ENCODE assay signal across 1 cellular context in the genomic region with DNA sequence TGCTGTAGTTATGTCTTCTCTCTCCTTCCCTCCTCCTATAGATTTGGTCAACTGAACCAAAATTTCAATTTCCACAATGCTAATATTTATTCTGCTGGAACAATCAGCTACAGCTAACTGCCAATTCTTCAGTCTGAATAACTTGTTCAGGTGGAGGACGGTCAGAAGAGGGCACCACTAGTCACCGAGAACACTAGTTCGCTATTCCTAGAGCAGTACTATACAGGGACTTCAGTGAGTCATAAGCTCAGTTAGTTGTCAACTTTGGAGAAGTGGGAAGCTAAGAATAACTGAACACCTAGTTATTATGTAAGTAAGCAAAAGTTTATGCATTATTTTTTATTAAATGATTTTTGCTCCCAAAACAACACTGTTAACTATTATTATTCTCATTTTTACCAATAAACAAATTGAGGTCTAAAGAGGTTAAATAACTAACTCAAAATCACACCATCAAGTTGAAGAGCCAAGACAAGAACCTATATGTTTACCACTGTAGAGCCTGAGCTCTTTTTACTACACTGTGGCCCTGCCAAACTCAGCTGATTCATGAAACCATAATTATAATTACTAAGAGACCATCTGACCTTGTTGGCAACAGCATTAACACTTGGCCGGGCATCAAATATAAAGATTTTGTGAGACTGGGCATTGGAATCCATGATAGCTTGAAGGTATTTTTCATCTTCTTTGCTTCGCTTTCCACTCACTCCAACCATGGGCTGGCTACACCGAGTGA.
TF ChIP-seq lines count a peak whose summit lies in the region.

No MANE protein-coding gene starts in this region.

TF ChIP-seq in SK-N-SH, 30 proteins besides CTCF, POLR2A, EP300 and RAD21 (continued from another document):
- TF ChIP-seq, protein P1, sequence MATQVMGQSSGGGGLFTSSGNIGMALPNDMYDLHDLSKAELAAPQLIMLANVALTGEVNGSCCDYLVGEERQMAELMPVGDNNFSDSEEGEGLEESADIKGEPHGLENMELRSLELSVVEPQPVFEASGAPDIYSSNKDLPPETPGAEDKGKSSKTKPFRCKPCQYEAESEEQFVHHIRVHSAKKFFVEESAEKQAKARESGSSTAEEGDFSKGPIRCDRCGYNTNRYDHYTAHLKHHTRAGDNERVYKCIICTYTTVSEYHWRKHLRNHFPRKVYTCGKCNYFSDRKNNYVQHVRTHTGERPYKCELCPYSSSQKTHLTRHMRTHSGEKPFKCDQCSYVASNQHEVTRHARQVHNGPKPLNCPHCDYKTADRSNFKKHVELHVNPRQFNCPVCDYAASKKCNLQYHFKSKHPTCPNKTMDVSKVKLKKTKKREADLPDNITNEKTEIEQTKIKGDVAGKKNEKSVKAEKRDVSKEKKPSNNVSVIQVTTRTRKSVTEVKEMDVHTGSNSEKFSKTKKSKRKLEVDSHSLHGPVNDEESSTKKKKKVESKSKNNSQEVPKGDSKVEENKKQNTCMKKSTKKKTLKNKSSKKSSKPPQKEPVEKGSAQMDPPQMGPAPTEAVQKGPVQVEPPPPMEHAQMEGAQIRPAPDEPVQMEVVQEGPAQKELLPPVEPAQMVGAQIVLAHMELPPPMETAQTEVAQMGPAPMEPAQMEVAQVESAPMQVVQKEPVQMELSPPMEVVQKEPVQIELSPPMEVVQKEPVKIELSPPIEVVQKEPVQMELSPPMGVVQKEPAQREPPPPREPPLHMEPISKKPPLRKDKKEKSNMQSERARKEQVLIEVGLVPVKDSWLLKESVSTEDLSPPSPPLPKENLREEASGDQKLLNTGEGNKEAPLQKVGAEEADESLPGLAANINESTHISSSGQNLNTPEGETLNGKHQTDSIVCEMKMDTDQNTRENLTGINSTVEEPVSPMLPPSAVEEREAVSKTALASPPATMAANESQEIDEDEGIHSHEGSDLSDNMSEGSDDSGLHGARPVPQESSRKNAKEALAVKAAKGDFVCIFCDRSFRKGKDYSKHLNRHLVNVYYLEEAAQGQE (IDR thresholded peaks at IDR 0.05; ENCODE audit: low read depth, low read length) = no peak
- TF ChIP-seq NFIC (IDR thresholded peaks at IDR 0.05; ENCODE audit: borderline replicate concordance) (peak; percentile 37; the same call in 1 of the 2 replicates), GABPA (IDR thresholded peaks at IDR 0.05; ENCODE audit: low read depth) (no peak), RFX5 (IDR thresholded peaks at IDR 0.05; ENCODE audit: low read length) (no peak), YY1 (IDR thresholded peaks at IDR 0.05; ENCODE audit: low read depth) (no peak), ELF1 (IDR thresholded peaks at IDR 0.05) (no peak), TEAD4 (IDR thresholded peaks at IDR 0.05; ENCODE audit: borderline replicate concordance, insufficient read depth) (no peak), RCOR1 (IDR thresholded peaks at IDR 0.05; ENCODE audit: low read length) (no peak), MXI1 (IDR thresholded peaks at IDR 0.05; ENCODE audit: low read depth, low read length) (no peak), MEF2A (IDR thresholded peaks at IDR 0.05; ENCODE audit: borderline replicate concordance, low read depth) (no peak), FOSL2 (IDR thresholded peaks at IDR 0.05; ENCODE audit: borderline replicate concordance, low read depth) (peak; percentile 49; the same call in 1 of the 2 replicates)
- TF ChIP-seq, protein P2, sequence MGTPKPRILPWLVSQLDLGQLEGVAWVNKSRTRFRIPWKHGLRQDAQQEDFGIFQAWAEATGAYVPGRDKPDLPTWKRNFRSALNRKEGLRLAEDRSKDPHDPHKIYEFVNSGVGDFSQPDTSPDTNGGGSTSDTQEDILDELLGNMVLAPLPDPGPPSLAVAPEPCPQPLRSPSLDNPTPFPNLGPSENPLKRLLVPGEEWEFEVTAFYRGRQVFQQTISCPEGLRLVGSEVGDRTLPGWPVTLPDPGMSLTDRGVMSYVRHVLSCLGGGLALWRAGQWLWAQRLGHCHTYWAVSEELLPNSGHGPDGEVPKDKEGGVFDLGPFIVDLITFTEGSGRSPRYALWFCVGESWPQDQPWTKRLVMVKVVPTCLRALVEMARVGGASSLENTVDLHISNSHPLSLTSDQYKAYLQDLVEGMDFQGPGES (IDR thresholded peaks at IDR 0.05; ENCODE audit: low read depth, low read length) = no peak
- TF ChIP-seq, protein P3, sequence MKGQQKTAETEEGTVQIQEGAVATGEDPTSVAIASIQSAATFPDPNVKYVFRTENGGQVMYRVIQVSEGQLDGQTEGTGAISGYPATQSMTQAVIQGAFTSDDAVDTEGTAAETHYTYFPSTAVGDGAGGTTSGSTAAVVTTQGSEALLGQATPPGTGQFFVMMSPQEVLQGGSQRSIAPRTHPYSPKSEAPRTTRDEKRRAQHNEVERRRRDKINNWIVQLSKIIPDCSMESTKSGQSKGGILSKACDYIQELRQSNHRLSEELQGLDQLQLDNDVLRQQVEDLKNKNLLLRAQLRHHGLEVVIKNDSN (IDR thresholded peaks at IDR 0.05; ENCODE audit: borderline replicate concordance, low read depth) = no peak
- TF ChIP-seq, protein P4, sequence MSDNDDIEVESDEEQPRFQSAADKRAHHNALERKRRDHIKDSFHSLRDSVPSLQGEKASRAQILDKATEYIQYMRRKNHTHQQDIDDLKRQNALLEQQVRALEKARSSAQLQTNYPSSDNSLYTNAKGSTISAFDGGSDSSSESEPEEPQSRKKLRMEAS (IDR thresholded peaks at IDR 0.05; ENCODE audit: low read depth) = no peak
- TF ChIP-seq, protein P5, sequence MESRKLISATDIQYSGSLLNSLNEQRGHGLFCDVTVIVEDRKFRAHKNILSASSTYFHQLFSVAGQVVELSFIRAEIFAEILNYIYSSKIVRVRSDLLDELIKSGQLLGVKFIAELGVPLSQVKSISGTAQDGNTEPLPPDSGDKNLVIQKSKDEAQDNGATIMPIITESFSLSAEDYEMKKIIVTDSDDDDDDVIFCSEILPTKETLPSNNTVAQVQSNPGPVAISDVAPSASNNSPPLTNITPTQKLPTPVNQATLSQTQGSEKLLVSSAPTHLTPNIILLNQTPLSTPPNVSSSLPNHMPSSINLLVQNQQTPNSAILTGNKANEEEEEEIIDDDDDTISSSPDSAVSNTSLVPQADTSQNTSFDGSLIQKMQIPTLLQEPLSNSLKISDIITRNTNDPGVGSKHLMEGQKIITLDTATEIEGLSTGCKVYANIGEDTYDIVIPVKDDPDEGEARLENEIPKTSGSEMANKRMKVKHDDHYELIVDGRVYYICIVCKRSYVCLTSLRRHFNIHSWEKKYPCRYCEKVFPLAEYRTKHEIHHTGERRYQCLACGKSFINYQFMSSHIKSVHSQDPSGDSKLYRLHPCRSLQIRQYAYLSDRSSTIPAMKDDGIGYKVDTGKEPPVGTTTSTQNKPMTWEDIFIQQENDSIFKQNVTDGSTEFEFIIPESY (IDR thresholded peaks at IDR 0.05; ENCODE audit: borderline replicate concordance, low read depth) = no peak
- TF ChIP-seq, protein P6, sequence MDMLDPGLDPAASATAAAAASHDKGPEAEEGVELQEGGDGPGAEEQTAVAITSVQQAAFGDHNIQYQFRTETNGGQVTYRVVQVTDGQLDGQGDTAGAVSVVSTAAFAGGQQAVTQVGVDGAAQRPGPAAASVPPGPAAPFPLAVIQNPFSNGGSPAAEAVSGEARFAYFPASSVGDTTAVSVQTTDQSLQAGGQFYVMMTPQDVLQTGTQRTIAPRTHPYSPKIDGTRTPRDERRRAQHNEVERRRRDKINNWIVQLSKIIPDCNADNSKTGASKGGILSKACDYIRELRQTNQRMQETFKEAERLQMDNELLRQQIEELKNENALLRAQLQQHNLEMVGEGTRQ (IDR thresholded peaks at IDR 0.05; ENCODE audit: borderline replicate concordance, low read depth, low read length) = no peak
- TF ChIP-seq, protein P7, sequence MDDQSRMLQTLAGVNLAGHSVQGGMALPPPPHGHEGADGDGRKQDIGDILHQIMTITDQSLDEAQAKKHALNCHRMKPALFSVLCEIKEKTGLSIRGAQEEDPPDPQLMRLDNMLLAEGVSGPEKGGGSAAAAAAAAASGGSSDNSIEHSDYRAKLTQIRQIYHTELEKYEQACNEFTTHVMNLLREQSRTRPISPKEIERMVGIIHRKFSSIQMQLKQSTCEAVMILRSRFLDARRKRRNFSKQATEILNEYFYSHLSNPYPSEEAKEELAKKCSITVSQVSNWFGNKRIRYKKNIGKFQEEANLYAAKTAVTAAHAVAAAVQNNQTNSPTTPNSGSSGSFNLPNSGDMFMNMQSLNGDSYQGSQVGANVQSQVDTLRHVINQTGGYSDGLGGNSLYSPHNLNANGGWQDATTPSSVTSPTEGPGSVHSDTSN (IDR thresholded peaks at IDR 0.05) = no peak
